Comparison of ENCODE assay signal across 8 cellular contexts in genomic region chr11:134270250-134270714, GRCh38. TPM values are rescaled to one million over a fixed set of nuclear protein-coding genes. Genes with fewer than 3 reads are reported as not detected.
DNase-seq lines count a peak whose midpoint lies in the region; ATAC-seq and TF ChIP-seq lines count a peak whose summit lies in the region.

No MANE protein-coding gene starts in this region.

- no peaks in the 10 kb centered on the region for H3K79me2 ChIP-seq in smooth muscle cell (ENCODE audit: low read depth)

- no peak overlapping the region for H3K9ac ChIP-seq in smooth muscle cell (ENCODE audit: low read depth)

- H3K36me3 ChIP-seq in smooth muscle cell (ENCODE audit: low read depth) = no peaks in the 10 kb centered on the region

- peaks cover 44% of the 10 kb centered on the region for H3K27me3 ChIP-seq in smooth muscle cell (ENCODE audit: low read depth)

- in situ Hi-C loops in ACHN (cut with HindIII; ENCODE audit: low pct_ligation_motif_present, low pct_unique_long_range_greater_than_20kb, low sequenced_read_pairs) = no loop called here

- DNase-seq in activated naive CD4-positive, alpha-beta T cell treated with Interleukin-2 at 50 U/mL for 16 hours = peak; percentile 15
- DNase-seq in activated naive CD4-positive, alpha-beta T cell (lab: John Stamatoyannopoulos, UW) = no peak
- DNase-seq in NCI-H2107 (lab: John Stamatoyannopoulos, UW) = peak; percentile 39
- DNase-seq in astrocyte of the hippocampus (ENCODE audit: low read depth, low spot score) = peak; percentile 32
- no peak for DNase-seq in smooth muscle cell (lab: John Stamatoyannopoulos, UW; ENCODE audit: unreplicated experiment)
- DNase-seq in ACHN = no peak
- no peak for DNase-seq in GM03348 (ENCODE audit: low spot score)

- no peak overlapping the region for H3K27ac ChIP-seq in smooth muscle cell (ENCODE audit: low read depth)

- no peaks in the 10 kb centered on the region for H3F3A ChIP-seq in smooth muscle cell (ENCODE audit: low read depth)

- WGBS in smooth muscle cell (ENCODE audit: low lambda C conversion rate) = 64% methylated on average over 5 of the region's 5 CpGs

- H3K4me1 ChIP-seq in smooth muscle cell (ENCODE audit: low read depth) = no peaks in the 10 kb centered on the region

- TF ChIP-seq CTCF in smooth muscle cell (IDR thresholded peaks at IDR 0.05; ENCODE audit: borderline replicate concordance, insufficient read depth, poor library complexity, severe bottlenecking) = peak; percentile 8

- no peak overlapping the region for H2AFZ ChIP-seq in smooth muscle cell (ENCODE audit: low read depth)

- no peaks in the 10 kb centered on the region for H3K9me3 ChIP-seq in smooth muscle cell (replicated peaks; ENCODE audit: low read depth)

- no peaks in the 10 kb centered on the region for H4K20me1 ChIP-seq in smooth muscle cell (ENCODE audit: low read depth)

- no peak for ATAC-seq in GM19328 (IDR thresholded peaks at IDR 0.05; ENCODE audit: unreplicated experiment)

- H3K4me3 ChIP-seq in smooth muscle cell = no peak overlapping the region

- no peak overlapping the region for H3K4me2 ChIP-seq in smooth muscle cell

RNA-seq across cellular contexts. Expression of gene GLB1L3, which starts 5.9 kb away (rescaled TPM):
- not detected in 2 replicates for total RNA-seq in smooth muscle cell
- not detected in 2 replicates for polyA plus RNA-seq in smooth muscle cell

RNA-seq across cellular contexts. Expression of gene ACAD8, which starts 16.9 kb away (rescaled TPM):
- 12.4 and 14.7 TPM in 2 replicates for total RNA-seq in smooth muscle cell
- 11.5 and 11.7 TPM in 2 replicates for polyA plus RNA-seq in smooth muscle cell

RNA-seq across cellular contexts. Expression of gene THYN1, which starts 17.1 kb away (rescaled TPM):
- 49.7 and 53.1 TPM in 2 replicates for total RNA-seq in smooth muscle cell
- 41.3 and 45.4 TPM in 2 replicates for polyA plus RNA-seq in smooth muscle cell

RNA-seq across cellular contexts. Expression of gene VPS26B, which starts 45.8 kb away (rescaled TPM):
- 30.7 and 32.0 TPM in 2 replicates for total RNA-seq in smooth muscle cell
- polyA plus RNA-seq in smooth muscle cell = 37.1 and 48.4 TPM in 2 replicates

RNA-seq across cellular contexts. Expression of gene NCAPD3, which starts 46.5 kb away (rescaled TPM):
- 11.0 and 12.9 TPM in 2 replicates for total RNA-seq in smooth muscle cell
- 6.6 and 11.6 TPM in 2 replicates for polyA plus RNA-seq in smooth muscle cell

Comparison
In these comparisons a context has a peak if more than half of its experiments do, and no peak if none do; other contexts are left out.
1. DNase-seq: peak in activated naive CD4-positive, alpha-beta T cell treated with Interleukin-2 at 50 U/mL for 16 hours (single experiment), NCI-H2107 (single experiment) and astrocyte of the hippocampus (single experiment); none in activated naive CD4-positive, alpha-beta T cell (0 of 4), smooth muscle cell (single experiment), ACHN (single experiment) and GM03348 (single experiment).